In the genomic region with DNA sequence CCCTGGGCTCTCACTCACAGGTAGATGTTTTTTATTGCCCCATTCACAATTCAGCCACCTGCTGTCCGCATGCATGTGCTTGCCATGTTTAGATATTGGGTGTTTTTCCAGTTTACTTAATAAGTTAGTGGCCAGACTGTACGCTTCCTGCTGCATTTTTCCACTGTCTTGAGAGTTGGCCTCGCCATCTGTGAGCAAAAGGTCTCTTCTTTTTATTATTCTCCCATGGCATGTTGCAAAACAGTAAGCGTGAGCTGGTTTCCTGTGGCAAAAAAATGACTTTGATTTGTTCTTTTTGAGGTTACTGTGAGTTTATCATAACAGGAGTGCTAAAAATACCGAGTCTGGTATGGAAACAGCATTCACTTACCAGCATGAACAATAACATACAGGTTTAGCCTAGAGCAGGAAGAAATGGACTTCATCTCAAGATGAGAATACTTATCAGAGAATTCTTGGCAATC, we compare ENCODE assay signal across 9 cellular contexts. TPM values are rescaled to one million over a fixed set of nuclear protein-coding genes. Genes with fewer than 3 reads are reported as not detected.
DNase-seq lines count a peak whose midpoint lies in the region; ATAC-seq and TF ChIP-seq lines count a peak whose summit lies in the region.
"Had no signal": no experiment of that assay in that cellular context is flagged by ENCODE, and none has a peak within 500 bp of the region (broad histone marks: within the 10 kb centered on the region; RNA-seq: fewer than 3 reads in every experiment).

No MANE protein-coding gene starts in this region.

- H3K9ac ChIP-seq in PC-3 (ENCODE audit: low read length): no peak overlapping the region

- intact Hi-C loops in CD4-positive, alpha-beta T cell (cut with DNase I, micrococcal nuclease): loop anchor here (1.0 to 2.0 kb wide), 4 partner anchors 10 to 30 kb away; no protein-coding TSS in a partner anchor
- intact Hi-C loops in activated CD4-positive, alpha-beta T cell treated with anti-CD3 and anti-CD28 coated beads for 36 hours (cut with DNase I, micrococcal nuclease): loop anchor here (1.0 kb wide), 3 partner anchors 10 to 17 kb away; no protein-coding TSS in a partner anchor
- intact Hi-C loops in prostate gland (cut with DNase I): no loop called here
- intact Hi-C loops in PC-3 (cut with micrococcal nuclease): no loop called here

- no peaks in the 10 kb centered on the region for H3K79me2 ChIP-seq in PC-3 (ENCODE audit: low read length)

- no peak for TF ChIP-seq POLR2A in prostate gland (IDR thresholded peaks at IDR 0.05)

- peak; percentile 85 for ATAC-seq in CD4-positive, alpha-beta T cell (ENCODE audit: poor library complexity)
- peak; percentile 86 for ATAC-seq in activated CD4-positive, alpha-beta T cell treated with anti-CD3 and anti-CD28 coated beads for 36 hours
- no peak for ATAC-seq in PC-3

- H3K4me2 ChIP-seq in PC-3 (ENCODE audit: low read length): no peak overlapping the region

- BruUV-seq in PC-3 (replicated peaks; lab: Mats Ljungman, UMichigan): no TSS peak

- CTCF ChIA-PET in CD4-positive, alpha-beta T cell (lab: Charles Lee): interaction anchor here (1.0 to 3.5 kb wide), 9 partner anchors 10 to 68 kb away, joined by 4 to 22 read pairs (median 5); a partner anchor contains a TSS
- CTCF ChIA-PET in activated CD4-positive, alpha-beta T cell treated with anti-CD3 and anti-CD28 coated beads for 36 hours (lab: Charles Lee): interaction anchor here (0.6 to 3.3 kb wide), 8 partner anchors 10 to 173 kb away, joined by 3 to 24 read pairs (median 5); a partner anchor contains a TSS
- CTCF ChIA-PET in PC-3 (lab: Charles Lee): no interaction called here

- H3K4me3 ChIP-seq in effector memory CD4-positive, alpha-beta T cell (ENCODE audit: insufficient read depth, low read depth, low read length, poor library complexity, severe bottlenecking): no peak overlapping the region
- H3K4me3 ChIP-seq in prostate gland (no peak overlapping the region), PC-3 (ENCODE audit: low read length) (no peak overlapping the region)

- H3K27ac Mint-ChIP-seq in CD4-positive, alpha-beta T cell: peak overlapping the region; percentile 98
- peak overlapping the region; percentile 94 for H3K27ac Mint-ChIP-seq in activated CD4-positive, alpha-beta T cell treated with anti-CD3 and anti-CD28 coated beads for 36 hours

- no peaks in the 10 kb centered on the region for H3K27me3 ChIP-seq in CD4-positive, alpha-beta T cell (ENCODE audit: control insufficient read depth, insufficient read depth, low read length)
- no peaks in the 10 kb centered on the region for H3K27me3 ChIP-seq in effector memory CD4-positive, alpha-beta T cell (replicated peaks; ENCODE audit: control insufficient read depth, insufficient read depth, low read length, poor library complexity, severe bottlenecking)
- H3K27me3 ChIP-seq in prostate gland (replicated peaks; ENCODE audit: insufficient read depth) (no peaks in the 10 kb centered on the region), PC-3 (ENCODE audit: low read length) (no peaks in the 10 kb centered on the region)

- H4K20me1 ChIP-seq in PC-3 (ENCODE audit: low read length): 0 out of 2 replicates have a peak, but pooled peaks cover 4% of the 10 kb centered on the region

- no peak overlapping the region for H2AFZ ChIP-seq in PC-3 (ENCODE audit: low read length)

- H3K9me3 ChIP-seq in CD4-positive, alpha-beta T cell (ENCODE audit: control insufficient read depth, low read length): no peaks in the 10 kb centered on the region
- H3K9me3 ChIP-seq in effector memory CD4-positive, alpha-beta T cell (ENCODE audit: control insufficient read depth, low read length): no peaks in the 10 kb centered on the region
- H3K9me3 ChIP-seq in prostate gland: no peaks in the 10 kb centered on the region
- H3K9me3 ChIP-seq in PC-3 (ENCODE audit: low read length): no peaks in the 10 kb centered on the region

- peak in 7 of 10 experiments; percentile 22 to 44 (median 32) for DNase-seq in CD4-positive, alpha-beta T cell
- DNase-seq in activated CD4-positive, alpha-beta T cell treated with anti-CD3 and anti-CD28 coated beads for 36 hours: peak; percentile 63
- peak in 1 of 3 donors; percentile 30 for DNase-seq in effector memory CD4-positive, alpha-beta T cell
- DNase-seq in prostate gland (ENCODE audit: low spot score) (no peak), PC-3 (no peak), NCI-H146 treated with DMSO at 0.1 percent for 48 hours (lab: John Stamatoyannopoulos, UW; ENCODE audit: unreplicated experiment) (no peak), NCI-H446 treated with DMSO at 0.1 percent for 48 hours (lab: John Stamatoyannopoulos, UW) (no peak), foreskin melanocyte (no peak)
- DNase-seq: naive B cell had no signal

- H3K4me1 ChIP-seq in effector memory CD4-positive, alpha-beta T cell (ENCODE audit: control insufficient read depth, insufficient read depth, low read length, poor library complexity, severe bottlenecking): peaks cover 31% of the 10 kb centered on the region
- H3K4me1 ChIP-seq in prostate gland (replicated peaks) (peaks cover 10% of the 10 kb centered on the region), PC-3 (ENCODE audit: insufficient read depth, low read length) (no peaks in the 10 kb centered on the region)

- H3K27ac ChIP-seq in CD4-positive, alpha-beta T cell (ENCODE audit: low read depth, low read length): peak overlapping the region; percentile 60
- H3K27ac ChIP-seq in effector memory CD4-positive, alpha-beta T cell (ENCODE audit: insufficient read depth, low read length, poor library complexity, severe bottlenecking): peak overlapping the region; percentile 66
- peak overlapping the region; percentile 22 to 26 for H3K27ac ChIP-seq in prostate gland
- H3K27ac ChIP-seq in PC-3 (ENCODE audit: low read length): no peak overlapping the region

- TF ChIP-seq CTCF in CD4-positive, alpha-beta T cell (IDR thresholded peaks at IDR 0.05): no peak
- TF ChIP-seq CTCF in prostate gland (IDR thresholded peaks at IDR 0.05): no peak
- TF ChIP-seq CTCF in PC-3 (conservative IDR thresholded peaks at IDR 0.05; ENCODE audit: low read depth, low read length): no peak

- H3K4me1 Mint-ChIP-seq in CD4-positive, alpha-beta T cell (ENCODE audit: low read depth): peaks cover 69% of the 10 kb centered on the region
- peaks cover 69% of the 10 kb centered on the region for H3K4me1 Mint-ChIP-seq in activated CD4-positive, alpha-beta T cell treated with anti-CD3 and anti-CD28 coated beads for 36 hours

- H3K9me2 ChIP-seq in PC-3 (replicated peaks; ENCODE audit: low read length): no peaks in the 10 kb centered on the region

- H3K9me3 Mint-ChIP-seq in CD4-positive, alpha-beta T cell: no peaks in the 10 kb centered on the region
- no peaks in the 10 kb centered on the region for H3K9me3 Mint-ChIP-seq in activated CD4-positive, alpha-beta T cell treated with anti-CD3 and anti-CD28 coated beads for 36 hours (ENCODE audit: low read depth)
- H3K9me3 Mint-ChIP-seq: naive B cell had no signal

- 5% methylated on average over 5 of the region's 5 CpGs for WGBS in prostate gland

- H3F3A ChIP-seq in PC-3 (ENCODE audit: low read length, unreplicated experiment): no peaks in the 10 kb centered on the region

- POLR2A ChIA-PET in CD4-positive, alpha-beta T cell (lab: Charles Lee): interaction anchor here (0.6 to 3.6 kb wide), 16 partner anchors 11 to 80 kb away, joined by 3 to 81 read pairs (median 8); a partner anchor contains a TSS
- POLR2A ChIA-PET in activated CD4-positive, alpha-beta T cell treated with anti-CD3 and anti-CD28 coated beads for 36 hours (lab: Charles Lee): interaction anchor here (0.6 to 2.5 kb wide), 8 partner anchors 10 to 81 kb away, joined by 3 to 42 read pairs (median 4); no protein-coding TSS in a partner anchor
- POLR2A ChIA-PET in PC-3 (lab: Charles Lee; ENCODE audit: unreplicated experiment): no interaction called here

- peaks cover 59% of the 10 kb centered on the region for H3K36me3 Mint-ChIP-seq in CD4-positive, alpha-beta T cell (ENCODE audit: low read depth)
- H3K36me3 Mint-ChIP-seq in activated CD4-positive, alpha-beta T cell treated with anti-CD3 and anti-CD28 coated beads for 36 hours (ENCODE audit: low read depth): peaks cover 69% of the 10 kb centered on the region

- no peaks in the 10 kb centered on the region for H3K27me3 Mint-ChIP-seq in CD4-positive, alpha-beta T cell
- no peaks in the 10 kb centered on the region for H3K27me3 Mint-ChIP-seq in activated CD4-positive, alpha-beta T cell treated with anti-CD3 and anti-CD28 coated beads for 36 hours
- H3K27me3 Mint-ChIP-seq: naive B cell had no signal

- peaks cover 6% of the 10 kb centered on the region for H3K36me3 ChIP-seq in effector memory CD4-positive, alpha-beta T cell (ENCODE audit: control insufficient read depth, insufficient read depth, low read length)
- H3K36me3 ChIP-seq in prostate gland (peaks cover 0 to 3% of the 10 kb centered on the region in 2 donors), PC-3 (ENCODE audit: low read depth, low read length) (peaks cover 13% of the 10 kb centered on the region; the same call in 1 of the 2 replicates)

- peak overlapping the region; percentile 81 for H3K4me3 Mint-ChIP-seq in CD4-positive, alpha-beta T cell
- H3K4me3 Mint-ChIP-seq in activated CD4-positive, alpha-beta T cell treated with anti-CD3 and anti-CD28 coated beads for 36 hours: peak overlapping the region; percentile 18
- H3K4me3 Mint-ChIP-seq: naive B cell had no signal

RNA-seq across cellular contexts. Expression of a gene that starts 46.0 kb away (rescaled TPM):
- total RNA-seq in CD4-positive, alpha-beta T cell: 10 to 100 TPM; 29.6 to 30.9 TPM
- total RNA-seq in activated CD4-positive, alpha-beta T cell treated with anti-CD3 and anti-CD28 coated beads for 36 hours: 100 to 1,000 TPM; 143 to 156 TPM
- 10 to 100 TPM; 48.4 to 73.0 TPM for total RNA-seq in prostate gland
- 99.7 and 134 TPM in 2 replicates for total RNA-seq in PC-3 (2014; rRNA removed)

RNA-seq across cellular contexts. Expression of a gene that starts 54.3 kb away (rescaled TPM):
- total RNA-seq in CD4-positive, alpha-beta T cell: 10 to 100 TPM; 39.8 to 42.1 TPM
- 10 to 100 TPM in 1 of 2 experiments, 1 to 10 TPM in 1; 8.1 to 12.0 TPM for total RNA-seq in activated CD4-positive, alpha-beta T cell treated with anti-CD3 and anti-CD28 coated beads for 36 hours
- 10 to 100 TPM; 11.1 to 12.8 TPM for total RNA-seq in prostate gland
- 2.4 and 2.9 TPM in 2 replicates for total RNA-seq in PC-3 (2014; rRNA removed)

Comparison
In these comparisons a context has a peak if more than half of its experiments do, and no peak if none do; other contexts are left out.
1. DNase-seq: peak in CD4-positive, alpha-beta T cell (7 of 10) and activated CD4-positive, alpha-beta T cell treated with anti-CD3 and anti-CD28 coated beads for 36 hours (single experiment); none in prostate gland (single experiment), PC-3 (single experiment), NCI-H146 treated with DMSO at 0.1 percent for 48 hours (single experiment), NCI-H446 treated with DMSO at 0.1 percent for 48 hours (single experiment) and foreskin melanocyte (single experiment).
2. intact Hi-C loops: an anchor here in CD4-positive, alpha-beta T cell (1.0 to 2.0 kb wide) and activated CD4-positive, alpha-beta T cell treated with anti-CD3 and anti-CD28 coated beads for 36 hours (1.0 kb wide); none called in prostate gland and PC-3.